23 cellular contexts compared by ENCODE assay signal in genomic region chr10:43958071-43958432, GRCh38.
DNase-seq lines count a peak whose midpoint lies in the region; ATAC-seq and TF ChIP-seq lines count a peak whose summit lies in the region.
"Had no signal": no experiment of that assay in that cellular context is flagged by ENCODE, and none has a peak within 500 bp of the region (broad histone marks: within the 10 kb centered on the region; RNA-seq: fewer than 3 reads in every experiment).

No MANE protein-coding gene starts in this region.

- H2BK120ac ChIP-seq in neuronal stem cell (ENCODE audit: low read depth, low read length), result no peak overlapping the region

- no CpG with 5 or more reads among the region's 6 CpGs for WGBS in neuronal stem cell (ENCODE audit: extremely low coverage in 2 of 2, insufficient read length in 2 of 2, insufficient replicate concordance in 1 of 2), 2 donors

- H3K36me3 ChIP-seq in right atrium auricular region (no peaks in the 10 kb centered on the region), neuronal stem cell (replicated peaks in 1 of 2; ENCODE audit: control insufficient read depth in 2 of 2, insufficient read depth in 2 of 2, low read length in 2 of 2) (no peaks in the 10 kb centered on the region), WERI-Rb-1 (no peaks in the 10 kb centered on the region)

- no peak overlapping the region for H2AFZ ChIP-seq in neuronal stem cell (ENCODE audit: low read length)
- H2AFZ ChIP-seq: GM23248 had no signal

- H3K14ac ChIP-seq in neuronal stem cell (ENCODE audit: low read length), result no peak overlapping the region

- H3K27me3 ChIP-seq in right atrium auricular region, result no peaks in the 10 kb centered on the region
- no peaks in the 10 kb centered on the region for H3K27me3 ChIP-seq in neuronal stem cell (ENCODE audit: control insufficient read depth in 3 of 3, insufficient read depth in 3 of 3, low read depth in 1 of 3, low read length in 3 of 3)
- peaks cover 23% of the 10 kb centered on the region for H3K27me3 ChIP-seq in WERI-Rb-1 (ENCODE audit: insufficient read depth, low read depth, severe bottlenecking)

- H3K23ac ChIP-seq in neuronal stem cell (ENCODE audit: low read depth, low read length, poor library complexity), result no peak overlapping the region

- intact Hi-C loops in left ventricle myocardium superior (cut with micrococcal nuclease), result no loop called here

- ATAC-seq in left ventricle myocardium superior, result peak; percentile 26
- ATAC-seq in stimulated activated naive CD8-positive, alpha-beta T cell treated with anti-CD3 and anti-CD28 coated beads, Interleukin-15, Interleukin-2, amounts not matched to agents 100 U/mL and 50 U/mL, for 24 hours, result no peak
- no peak for ATAC-seq in GM18498 (IDR thresholded peaks at IDR 0.05; ENCODE audit: unreplicated experiment)
- ATAC-seq: PC-3 had no signal

- no peak overlapping the region for H4K8ac ChIP-seq in neuronal stem cell (ENCODE audit: low read depth, low read length)

- H2BK15ac ChIP-seq in neuronal stem cell (ENCODE audit: low read length), result no peak overlapping the region

- no peak overlapping the region for H3K9ac ChIP-seq in neuronal stem cell (ENCODE audit: low read depth, low read length, poor library complexity)
- H3K9ac ChIP-seq: GM23248 had no signal

- no peak overlapping the region for H2BK12ac ChIP-seq in neuronal stem cell (ENCODE audit: low read length)

- H2BK5ac ChIP-seq in neuronal stem cell (ENCODE audit: low read length), result no peak overlapping the region

- H3K79me1 ChIP-seq in neuronal stem cell (ENCODE audit: low read depth, low read length), result no peaks in the 10 kb centered on the region

- TF ChIP-seq CTCF in right atrium auricular region (IDR thresholded peaks at IDR 0.05), result no peak
- no peak for TF ChIP-seq CTCF in WERI-Rb-1 (IDR thresholded peaks at IDR 0.05; ENCODE audit: low read depth, low read length)

- H3K4ac ChIP-seq in neuronal stem cell (ENCODE audit: low read length), result no peak overlapping the region

- no peak for DNase-seq in left ventricle myocardium superior
- DNase-seq in right atrium auricular region (ENCODE audit: low spot score), result no peak
- peak; percentile 20 for DNase-seq in ecto neural progenitor cell (ENCODE audit: low spot score)
- DNase-seq in neuronal stem cell (ENCODE audit: low spot score), result no peak
- DNase-seq in stimulated activated naive CD8-positive, alpha-beta T cell treated with anti-CD3 and anti-CD28 coated beads, Interleukin-15, Interleukin-2, amounts not matched to agents 100 U/mL and 50 U/mL, for 24 hours, result no peak
- DNase-seq in WERI-Rb-1, result no peak
- DNase-seq: C1 segment of cervical spinal cord; CD8-positive, alpha-beta memory T cell; DMS79 treated with DMSO at 0.1 percent for 48 hours; GM23248; HCEC 1CT; IMR-90; MM.1S; NCI-H1092; NCI-H1436 treated with DMSO at 0.1 percent for 48 hours; NCI-H2029; NCI-H345; NCI-H524 treated with DMSO at 0.1 percent for 48 hours; PC-3; RPMI8226; SIG-M5 had no signal

- H3K4me1 ChIP-seq in right atrium auricular region (peaks cover 0 to 15% of the 10 kb centered on the region in 2 donors), neuronal stem cell (ENCODE audit: control insufficient read depth in 2 of 2, insufficient read depth in 1 of 2, low read depth in 1 of 2, low read length in 2 of 2) (no peaks in the 10 kb centered on the region)

- H3K9me3 ChIP-seq in right atrium auricular region, result no peaks in the 10 kb centered on the region
- peaks cover 0 to 3% of the 10 kb centered on the region in 2 donors for H3K9me3 ChIP-seq in neuronal stem cell (replicated peaks in 1 of 2; ENCODE audit: control insufficient read depth in 2 of 2, insufficient read depth in 1 of 2, low read depth in 1 of 2, low read length in 2 of 2)
- no peaks in the 10 kb centered on the region for H3K9me3 ChIP-seq in WERI-Rb-1 (ENCODE audit: severe bottlenecking)

- H3K27ac ChIP-seq in right atrium auricular region (no peak overlapping the region), neuronal stem cell (replicated peaks; ENCODE audit: low read length) (no peak overlapping the region), WERI-Rb-1 (no peak overlapping the region)
- H3K27ac ChIP-seq: GM23248, HL-60 had no signal

- H3K18ac ChIP-seq in neuronal stem cell (ENCODE audit: low read length), result no peak overlapping the region

- H3K4me3 ChIP-seq in right atrium auricular region, result no peak overlapping the region
- no peak overlapping the region for H3K4me3 ChIP-seq in neuronal stem cell (ENCODE audit: low read length in 2 of 2)
- H3K4me3 ChIP-seq in WERI-Rb-1 (ENCODE audit: low read depth, low read length), result no peak overlapping the region
- H3K4me3 ChIP-seq: GM23248 had no signal

- H4K91ac ChIP-seq in neuronal stem cell (ENCODE audit: low read depth, low read length, poor library complexity), result no peak overlapping the region

- H2AK5ac ChIP-seq in neuronal stem cell (ENCODE audit: low read depth, low read length), result peak overlapping the region; percentile 40

- no peak overlapping the region for H3K4me2 ChIP-seq in neuronal stem cell (ENCODE audit: insufficient read depth, low read length, poor library complexity, severe bottlenecking)
